In the genomic region with DNA sequence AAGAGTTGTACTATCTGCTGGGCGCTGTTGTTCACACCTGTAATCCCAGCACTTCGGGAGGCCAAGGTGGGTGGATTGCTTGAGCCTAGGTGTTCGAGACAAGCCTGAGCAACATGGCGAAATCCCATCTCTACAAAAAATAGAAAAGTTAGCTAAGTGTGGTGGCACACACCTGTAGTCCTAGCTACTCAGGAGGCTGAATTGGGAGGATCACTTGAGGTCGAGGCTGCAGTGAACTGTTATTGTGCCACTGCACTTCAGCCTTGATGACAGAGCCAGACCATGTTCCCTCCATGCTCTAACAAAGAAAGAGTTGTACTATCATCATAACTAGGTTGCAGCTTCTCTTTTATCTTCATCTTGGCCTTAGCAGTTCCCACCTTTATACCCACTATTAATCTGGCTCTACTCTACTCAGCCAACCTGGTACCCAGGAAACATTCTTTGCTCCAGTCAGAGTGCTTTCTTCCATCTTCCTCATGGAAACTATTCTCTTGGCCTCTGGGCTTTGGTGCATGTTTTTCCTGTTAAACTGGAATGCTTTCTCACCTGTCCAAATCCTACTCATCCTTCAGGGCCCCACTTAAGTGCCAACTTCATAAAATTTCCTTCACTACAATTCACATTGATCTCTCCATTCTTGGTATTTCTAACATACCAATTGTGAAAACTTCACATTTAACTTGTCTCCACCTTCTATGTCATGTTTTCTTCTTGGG, we compare ENCODE assay signal across 1 cellular context.
TF ChIP-seq lines count a peak whose summit lies in the region.

No MANE protein-coding gene starts in this region.

TF ChIP-seq in HepG2, 621 proteins besides CTCF, POLR2A, EP300 and RAD21:
- TF ChIP-seq ZNF460 (CRISPR knock-in tag; IDR thresholded peaks at IDR 0.05; ENCODE audit: borderline replicate concordance) (peak; percentile 60; the same call in 1 of the 2 replicates), ZNF562 (CRISPR knock-in tag; IDR thresholded peaks at IDR 0.05; ENCODE audit: borderline replicate concordance) (no peak)
- TF ChIP-seq, protein P1, sequence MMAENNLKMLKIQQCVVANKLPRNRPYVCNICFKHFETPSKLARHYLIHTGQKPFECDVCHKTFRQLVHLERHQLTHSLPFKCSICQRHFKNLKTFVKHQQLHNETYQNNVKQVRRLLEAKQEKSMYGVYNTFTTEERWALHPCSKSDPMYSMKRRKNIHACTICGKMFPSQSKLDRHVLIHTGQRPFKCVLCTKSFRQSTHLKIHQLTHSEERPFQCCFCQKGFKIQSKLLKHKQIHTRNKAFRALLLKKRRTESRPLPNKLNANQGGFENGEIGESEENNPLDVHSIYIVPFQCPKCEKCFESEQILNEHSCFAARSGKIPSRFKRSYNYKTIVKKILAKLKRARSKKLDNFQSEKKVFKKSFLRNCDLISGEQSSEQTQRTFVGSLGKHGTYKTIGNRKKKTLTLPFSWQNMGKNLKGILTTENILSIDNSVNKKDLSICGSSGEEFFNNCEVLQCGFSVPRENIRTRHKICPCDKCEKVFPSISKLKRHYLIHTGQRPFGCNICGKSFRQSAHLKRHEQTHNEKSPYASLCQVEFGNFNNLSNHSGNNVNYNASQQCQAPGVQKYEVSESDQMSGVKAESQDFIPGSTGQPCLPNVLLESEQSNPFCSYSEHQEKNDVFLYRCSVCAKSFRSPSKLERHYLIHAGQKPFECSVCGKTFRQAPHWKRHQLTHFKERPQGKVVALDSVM (CRISPR knock-in tag; IDR thresholded peaks at IDR 0.05), result peak; percentile 80
- TF ChIP-seq, protein P2, sequence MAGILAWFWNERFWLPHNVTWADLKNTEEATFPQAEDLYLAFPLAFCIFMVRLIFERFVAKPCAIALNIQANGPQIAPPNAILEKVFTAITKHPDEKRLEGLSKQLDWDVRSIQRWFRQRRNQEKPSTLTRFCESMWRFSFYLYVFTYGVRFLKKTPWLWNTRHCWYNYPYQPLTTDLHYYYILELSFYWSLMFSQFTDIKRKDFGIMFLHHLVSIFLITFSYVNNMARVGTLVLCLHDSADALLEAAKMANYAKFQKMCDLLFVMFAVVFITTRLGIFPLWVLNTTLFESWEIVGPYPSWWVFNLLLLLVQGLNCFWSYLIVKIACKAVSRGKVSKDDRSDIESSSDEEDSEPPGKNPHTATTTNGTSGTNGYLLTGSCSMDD (CRISPR knock-in tag; IDR thresholded peaks at IDR 0.05), result no peak
